ENCODE assay signal across 8 cellular contexts in genomic region chr2:25310965-25311865, GRCh38. TPM values are rescaled to one million over a fixed set of nuclear protein-coding genes. Genes with fewer than 3 reads are reported as not detected.
DNase-seq lines count a peak whose midpoint lies in the region; ATAC-seq and TF ChIP-seq lines count a peak whose summit lies in the region.

No MANE protein-coding gene starts in this region.

- intact Hi-C loops in mammary epithelial cell (cut with micrococcal nuclease): no loop called here

- no peaks in the 10 kb centered on the region for H3K9me3 Mint-ChIP-seq in naive thymus-derived CD8-positive, alpha-beta T cell

- H4K20me1 ChIP-seq in mammary epithelial cell (ENCODE audit: insufficient read depth, low read length): no peaks in the 10 kb centered on the region

- H3K27me3 ChIP-seq in mammary epithelial cell (ENCODE audit: insufficient read depth, low read length): no peaks in the 10 kb centered on the region

- H3K79me2 ChIP-seq in mammary epithelial cell (ENCODE audit: insufficient read depth, low read length): no peaks in the 10 kb centered on the region

- peaks cover 0 to 41% (median 0%) of the 10 kb centered on the region in 3 donors for H3K36me3 Mint-ChIP-seq in naive thymus-derived CD8-positive, alpha-beta T cell

- H3K9me3 ChIP-seq in ES-I3 (ENCODE audit: control insufficient read depth, insufficient read depth, low read length) (no peaks in the 10 kb centered on the region), mammary epithelial cell (replicated peaks; ENCODE audit: insufficient read depth, low read length) (no peaks in the 10 kb centered on the region)

- peaks cover 45 to 97% (median 88%) of the 10 kb centered on the region in 4 donors for H3K4me1 Mint-ChIP-seq in naive thymus-derived CD8-positive, alpha-beta T cell

- no TSS peak for BruUV-seq in mammary epithelial cell (replicated peaks; lab: Mats Ljungman, UMichigan)

- WGBS in mammary epithelial cell (ENCODE audit: low coverage, missing lambda C conversion rate): 0% methylated on average over 5 of the region's 14 CpGs

- peak overlapping the region in 4 of 10 donors; percentile 28 to 72 (median 30) for H3K4me3 Mint-ChIP-seq in naive thymus-derived CD8-positive, alpha-beta T cell

- CTCF ChIA-PET in mammary epithelial cell (lab: Charles Lee; ENCODE audit: low non-redundant PET): no interaction called here

- peak overlapping the region; percentile 19; the same call in 1 of the 2 replicates for H3K9ac ChIP-seq in ES-I3 (ENCODE audit: low read depth, low read length)
- H3K9ac ChIP-seq in mammary epithelial cell (ENCODE audit: insufficient read depth, low read length): no peak overlapping the region

- H3K36me3 ChIP-seq in ES-I3 (ENCODE audit: insufficient read depth, low read length) (no peaks in the 10 kb centered on the region), mammary epithelial cell (ENCODE audit: insufficient read depth, low read length) (no peaks in the 10 kb centered on the region)

- peak; percentile 97 for DNase-seq in NCI-H345 (lab: John Stamatoyannopoulos, UW)
- DNase-seq in mammary epithelial cell: peak; percentile 69
- peak in 1 of 10 donors; percentile 47 for DNase-seq in naive thymus-derived CD8-positive, alpha-beta T cell
- no peak for DNase-seq in stimulated activated CD4-positive, alpha-beta T cell treated with anti-CD3 and anti-CD28 coated beads, Interleukin-2, amount 100 ng/mL, for 24 hours

- peak overlapping the region; percentile 20 for H3K4me2 ChIP-seq in mammary epithelial cell (ENCODE audit: insufficient read depth, low read depth, low read length)

- H3K27ac Mint-ChIP-seq in naive thymus-derived CD8-positive, alpha-beta T cell: peak overlapping the region in 8 of 10 donors; percentile 5 to 88 (median 68)

- peaks cover 48% of the 10 kb centered on the region for H3K4me1 ChIP-seq in ES-I3 (ENCODE audit: insufficient read depth, low read length)
- peaks cover 25% of the 10 kb centered on the region for H3K4me1 ChIP-seq in mammary epithelial cell (ENCODE audit: insufficient read depth, low read length)

- H3K4me3 ChIP-seq in mammary epithelial cell (replicated peaks in 1 of 3; ENCODE audit: insufficient read depth in 1 of 3, low read depth in 2 of 3, low read length in 3 of 3): no peak overlapping the region

- no peak for ATAC-seq in naive thymus-derived CD8-positive, alpha-beta T cell
- ATAC-seq in HG03521 (IDR thresholded peaks at IDR 0.05; ENCODE audit: unreplicated experiment): no peak
- no peak for ATAC-seq in HG03039 (IDR thresholded peaks at IDR 0.05; ENCODE audit: unreplicated experiment)
- no peak for ATAC-seq in HG03460 (IDR thresholded peaks at IDR 0.05; ENCODE audit: unreplicated experiment)

- no peak overlapping the region for H3K27ac ChIP-seq in mammary epithelial cell (ENCODE audit: insufficient read depth, low read depth, low read length)

- POLR2A ChIA-PET in naive thymus-derived CD8-positive, alpha-beta T cell (lab: Charles Lee): interaction anchor here (1.1 to 9.7 kb wide), 9 partner anchors 10 to 61 kb away, joined by 3 to 83 read pairs (median 12); no protein-coding TSS in a partner anchor

- dilution Hi-C loops in mammary epithelial cell (cut with HindIII; ENCODE audit: low sequenced_read_pairs): no loop called here

- no peak for TF ChIP-seq CTCF in mammary epithelial cell (conservative IDR thresholded peaks at IDR 0.05 in 1 of 2, IDR thresholded peaks at IDR 0.05 in 1 of 2; ENCODE audit: extremely low read depth in 1 of 2, insufficient read depth in 1 of 2, low read depth in 1 of 2, low read length in 2 of 2)

- in situ Hi-C loops in mammary epithelial cell (cut with MboI; ENCODE audit: low sequenced_read_pairs in 2 of 2): no loop called here

- H3K27me3 Mint-ChIP-seq in naive thymus-derived CD8-positive, alpha-beta T cell: no peaks in the 10 kb centered on the region

- no peak overlapping the region for H2AFZ ChIP-seq in mammary epithelial cell (ENCODE audit: low read depth, low read length)

RNA-seq across cellular contexts. Expression of gene DNMT3A, which starts 30.5 kb away (rescaled TPM):
- 10 to 100 TPM in 1 of 2 donors, 1 to 10 TPM in 1; 9.6 to 14.2 TPM for total RNA-seq in mammary epithelial cell
- 1.7 TPM for polyA plus RNA-seq in mammary epithelial cell
- polyA minus RNA-seq in mammary epithelial cell: 31.7 TPM
- 100 to 1,000 TPM; 121 to 122 TPM for total RNA-seq in naive thymus-derived CD8-positive, alpha-beta T cell
- 10 to 100 TPM; 17.9 to 31.2 (median 27.2) TPM for polyA plus RNA-seq in naive thymus-derived CD8-positive, alpha-beta T cell

Comparison
In these comparisons a context has a peak if more than half of its experiments do, and no peak if none do; other contexts are left out.
1. DNase-seq: peak in NCI-H345 (single experiment) and mammary epithelial cell (single experiment); none in stimulated activated CD4-positive, alpha-beta T cell treated with anti-CD3 and anti-CD28 coated beads, Interleukin-2, amount 100 ng/mL, for 24 hours (0 of 2).
2. RNA of gene DNMT3A, which starts 30.5 kb away (total RNA-seq): 121 to 122 TPM in naive thymus-derived CD8-positive, alpha-beta T cell; 9.6 to 14.2 TPM in mammary epithelial cell; every median in the first group is over 4 times any median in the second.